Comparison of ENCODE assay signal across 9 cellular contexts in genomic region chr16:88633684-88634140, GRCh38. TPM values are rescaled to one million over a fixed set of nuclear protein-coding genes. Genes with fewer than 3 reads are reported as not detected.
DNase-seq lines count a peak whose midpoint lies in the region; ATAC-seq and TF ChIP-seq lines count a peak whose summit lies in the region.
"Had no signal": no experiment of that assay in that cellular context is flagged by ENCODE, and none has a peak within 500 bp of the region (broad histone marks: within the 10 kb centered on the region; RNA-seq: fewer than 3 reads in every experiment).

No MANE protein-coding gene starts in this region.

- H3K9ac ChIP-seq in mesendoderm (ENCODE audit: low read length): no peak overlapping the region

- H3K4me3 ChIP-seq in mesendoderm (ENCODE audit: low read length) (no peak overlapping the region), upper lobe of left lung (peak overlapping the region in 3 of 4 donors; percentile 41 to 49 (median 46))

- no peaks in the 10 kb centered on the region for H3K79me1 ChIP-seq in mesendoderm (ENCODE audit: low read length)

- ATAC-seq in HG02970 (IDR thresholded peaks at IDR 0.05; ENCODE audit: low FRiP score, unreplicated experiment) (peak; percentile 25), upper lobe of left lung (ENCODE audit: low FRiP score in 2 of 2) (peak; percentile 2 to 37)

- peaks cover 14% of the 10 kb centered on the region for H3K36me3 Mint-ChIP-seq in T-helper 1 cell treated with Interleukin-12 subunit alpha and Interleukin-12 subunit beta and Interleukin-4 antibody, amounts not matched to agents 30 μg/mL and 1 μg/mL, for 36 hours (ENCODE audit: low read depth)

- TF ChIP-seq EP300 in upper lobe of left lung (IDR thresholded peaks at IDR 0.05): no peak

- H3K56ac ChIP-seq in mesendoderm (ENCODE audit: low read length): no peak overlapping the region

- peaks cover 18% of the 10 kb centered on the region for H3K27me3 Mint-ChIP-seq in T-helper 1 cell treated with Interleukin-12 subunit alpha and Interleukin-12 subunit beta and Interleukin-4 antibody, amounts not matched to agents 30 μg/mL and 1 μg/mL, for 36 hours (ENCODE audit: low read depth)

- no peak overlapping the region for H2BK120ac ChIP-seq in mesendoderm (ENCODE audit: low read depth, low read length)

- no peak overlapping the region for H4K5ac ChIP-seq in mesendoderm (ENCODE audit: low read length)

- H3K27me3 ChIP-seq in mesendoderm (ENCODE audit: insufficient read depth, low read length, poor library complexity): no peaks in the 10 kb centered on the region
- H3K27me3 ChIP-seq in upper lobe of left lung: peaks cover 0 to 6% (median 3%) of the 10 kb centered on the region in 4 donors

- no peaks in the 10 kb centered on the region for H3K9me3 ChIP-seq in upper lobe of left lung

- no peaks in the 10 kb centered on the region for H3K9me3 Mint-ChIP-seq in T-helper 1 cell treated with Interleukin-12 subunit alpha and Interleukin-12 subunit beta and Interleukin-4 antibody, amounts not matched to agents 30 μg/mL and 1 μg/mL, for 36 hours

- no peak overlapping the region for H2AK5ac ChIP-seq in mesendoderm (ENCODE audit: low read length)

- H3K4me1 Mint-ChIP-seq in T-helper 1 cell treated with Interleukin-12 subunit alpha and Interleukin-12 subunit beta and Interleukin-4 antibody, amounts not matched to agents 30 μg/mL and 1 μg/mL, for 36 hours (ENCODE audit: low read depth): peaks cover 13% of the 10 kb centered on the region

- peak in 1 of 6 experiments; percentile 26 for TF ChIP-seq CTCF in upper lobe of left lung (IDR thresholded peaks at IDR 0.05)

- TF ChIP-seq POLR2A in upper lobe of left lung (IDR thresholded peaks at IDR 0.05): no peak

- H3K27ac Mint-ChIP-seq in T-helper 1 cell treated with Interleukin-12 subunit alpha and Interleukin-12 subunit beta and Interleukin-4 antibody, amounts not matched to agents 30 μg/mL and 1 μg/mL, for 36 hours: no peak overlapping the region

- H3K4me1 ChIP-seq in mesendoderm (ENCODE audit: control insufficient read depth, low read depth, low read length): no peaks in the 10 kb centered on the region
- H3K4me1 ChIP-seq in upper lobe of left lung: peaks cover 11 to 27% (median 20%) of the 10 kb centered on the region in 4 donors

- H2BK15ac ChIP-seq in mesendoderm (replicated peaks; ENCODE audit: low read depth): no peak overlapping the region

- H2BK5ac ChIP-seq in mesendoderm (ENCODE audit: low read length): no peak overlapping the region

- peaks cover 2% of the 10 kb centered on the region for H3K36me3 ChIP-seq in mesendoderm (ENCODE audit: control insufficient read depth, insufficient read depth, low read length)
- peaks cover 12 to 46% (median 40%) of the 10 kb centered on the region in 4 donors for H3K36me3 ChIP-seq in upper lobe of left lung

- no peak overlapping the region for H4K8ac ChIP-seq in mesendoderm (ENCODE audit: low read depth, low read length)

- peak overlapping the region; percentile 89 for H3K4me2 ChIP-seq in mesendoderm (ENCODE audit: low read length)

- peak; percentile 43 for DNase-seq in stimulated activated naive CD4-positive, alpha-beta T cell treated with Interleukin-2 at 50 U/mL for 16 hours (lab: John Stamatoyannopoulos, UW)
- no peak for DNase-seq in stimulated activated naive CD4-positive, alpha-beta T cell (lab: John Stamatoyannopoulos, UW)
- DNase-seq in cerebellar cortex (ENCODE audit: low spot score): peak; percentile 44
- peak; percentile 86 for DNase-seq in mesendoderm
- DNase-seq in upper lobe of left lung: peak; percentile 49 to 89
- DNase-seq in putamen (ENCODE audit: low spot score): no peak

- H3K79me2 ChIP-seq in mesendoderm (ENCODE audit: control insufficient read depth, insufficient read depth, low read length): no peaks in the 10 kb centered on the region

- no peak overlapping the region for H3K4ac ChIP-seq in mesendoderm (ENCODE audit: low read depth, low read length)

- no peak overlapping the region for H3K23ac ChIP-seq in mesendoderm (ENCODE audit: low read length)

- no peak overlapping the region for H3K27ac ChIP-seq in mesendoderm (ENCODE audit: low read depth, low read length)
- H3K27ac ChIP-seq in upper lobe of left lung: peak overlapping the region; percentile 60 to 79 (median 64)

- no peak overlapping the region for H3K18ac ChIP-seq in mesendoderm (ENCODE audit: low read length)

- no CpG with 5 or more reads among the region's 23 CpGs for WGBS in mesendoderm (ENCODE audit: extremely low coverage, insufficient coverage, low lambda C conversion rate)
- 46 to 61% methylated on average over 7 to 23 of the region's 23 CpGs for WGBS in upper lobe of left lung, 2 donors

- H3K4me3 Mint-ChIP-seq in T-helper 1 cell treated with Interleukin-12 subunit alpha and Interleukin-12 subunit beta and Interleukin-4 antibody, amounts not matched to agents 30 μg/mL and 1 μg/mL, for 36 hours: peak overlapping the region; percentile 56

RNA-seq across cellular contexts. Expression of gene IL17C, which starts 4.7 kb away (rescaled TPM):
- 0.15 TPM for polyA plus RNA-seq in mesendoderm (2013, experiment 1 of 2)
- polyA plus RNA-seq in mesendoderm (2013, experiment 2 of 2): 0.21 TPM
- total RNA-seq in upper lobe of left lung: under 1 TPM in 2 of 6 donors, not detected in 4; 0.40 to 0.76 TPM
- total RNA-seq: fibroblast of lung had no signal
- polyA plus RNA-seq: fibroblast of lung had no signal

RNA-seq across cellular contexts. Expression of gene CYBA, which starts 17.1 kb away (rescaled TPM):
- polyA plus RNA-seq in mesendoderm (2013, experiment 1 of 2): 78.8 TPM
- 83.5 TPM for polyA plus RNA-seq in mesendoderm (2013, experiment 2 of 2)
- 100 to 1,000 TPM; 213 to 472 (median 322) TPM for total RNA-seq in upper lobe of left lung

RNA-seq across cellular contexts. Expression of gene MVD, which starts 29.2 kb away (rescaled TPM):
- polyA plus RNA-seq in mesendoderm (2013, experiment 1 of 2): 73.3 TPM
- polyA plus RNA-seq in mesendoderm (2013, experiment 2 of 2): 73.9 TPM
- 100 to 1,000 TPM in 2 of 6 donors, 10 to 100 TPM in 4; 38.1 to 114 (median 90.5) TPM for total RNA-seq in upper lobe of left lung

RNA-seq across cellular contexts. Expression of gene SNAI3, which starts 52.6 kb away (rescaled TPM):
- polyA plus RNA-seq in mesendoderm (2013, experiment 1 of 2): 1.3 TPM
- polyA plus RNA-seq in mesendoderm (2013, experiment 2 of 2): 1.3 TPM
- total RNA-seq in upper lobe of left lung: 1 to 10 TPM in 4 of 6 donors, under 1 TPM in 1, not detected in 1; 0.78 to 8.1 (median 7.0) TPM
- polyA plus RNA-seq: fibroblast of lung had no signal

Comparison
In these comparisons a context has a peak if more than half of its experiments do, and no peak if none do; other contexts are left out.
1. DNase-seq: peak in stimulated activated naive CD4-positive, alpha-beta T cell treated with Interleukin-2 at 50 U/mL for 16 hours (single experiment), cerebellar cortex (single experiment), mesendoderm (single experiment) and upper lobe of left lung (2 of 2); none in stimulated activated naive CD4-positive, alpha-beta T cell (0 of 6) and putamen (single experiment).